ENCODE assay signal across 8 cellular contexts in genomic region chr3:47781685-47782537, GRCh38. TPM values are rescaled to one million over a fixed set of nuclear protein-coding genes. Genes with fewer than 3 reads are reported as not detected.
DNase-seq lines count a peak whose midpoint lies in the region; ATAC-seq and TF ChIP-seq lines count a peak whose summit lies in the region.

TSS of gene SMARCC1 (minus strand) at chr3:47781893. CDS start at chr3:47781797, 96 bp downstream.

- H3K4me1 Mint-ChIP-seq in activated naive CD4-positive, alpha-beta T cell treated with anti-CD3 and anti-CD28 coated beads for 36 hours (ENCODE audit: low read depth): peaks cover 21% of the 10 kb centered on the region

- H3K9me3 ChIP-seq in gastroesophageal sphincter: no peaks in the 10 kb centered on the region

- no peaks in the 10 kb centered on the region for H3K27me3 Mint-ChIP-seq in activated naive CD4-positive, alpha-beta T cell treated with anti-CD3 and anti-CD28 coated beads for 36 hours (ENCODE audit: low read depth)

- intact Hi-C loops in activated naive CD4-positive, alpha-beta T cell treated with anti-CD3 and anti-CD28 coated beads for 36 hours (cut with micrococcal nuclease): loop anchor here (1.0 to 10.0 kb wide), 8 partner anchors 21 to 805 kb away; partner anchors contain the start of genes CCDC12, DHX30, ELP6 and KIF9

- POLR2A ChIA-PET in HEK293T (lab: Yijun Ruan, JAX): interaction anchor here (0.7 to 1.4 kb wide), 3 partner anchors 21 to 252 kb away, joined by 3 read pairs; partner anchors contain the start of gene DHX30

- in situ Hi-C loops in SK-MEL-5 (cut with HindIII; ENCODE audit: low pct_unique_long_range_greater_than_20kb, low sequenced_read_pairs): no loop called here

- DNase-seq in GM03348 (ENCODE audit: low spot score): peak; percentile 98
- peak; percentile 98 for DNase-seq in HEK293T (ENCODE audit: extremely low spot score)
- peak; percentile 98 for DNase-seq in MV-4-11 (lab: John Stamatoyannopoulos, UW)
- DNase-seq in SK-MEL-5 (ENCODE audit: low read depth, low spot score): peak; percentile 97
- peak; percentile 99 for DNase-seq in activated naive CD4-positive, alpha-beta T cell treated with anti-CD3 and anti-CD28 coated beads for 36 hours
- peak; percentile 83 for DNase-seq in non-pigmented ciliary epithelial cell (ENCODE audit: low read depth)
- peak; percentile 97 for DNase-seq in superior temporal gyrus (ENCODE audit: extremely low spot score)

- H3K36me3 Mint-ChIP-seq in activated naive CD4-positive, alpha-beta T cell treated with anti-CD3 and anti-CD28 coated beads for 36 hours (ENCODE audit: low read depth): peaks cover 7% of the 10 kb centered on the region

- peak; percentile 99 for ATAC-seq in gastroesophageal sphincter

- TF ChIP-seq POLR2A in gastroesophageal sphincter (IDR thresholded peaks at IDR 0.05): peak; percentile 81 to 88

- CTCF ChIA-PET in HEK293T (lab: Yijun Ruan, JAX): no interaction called here
- CTCF ChIA-PET in activated naive CD4-positive, alpha-beta T cell treated with anti-CD3 and anti-CD28 coated beads for 36 hours (lab: Charles Lee): interaction anchor here (1.2 kb wide), 1 partner anchor 360 kb away, joined by 4 read pairs; no protein-coding TSS in a partner anchor

- peak in 3 of 4 experiments; percentile 23 to 38 (median 36) for TF ChIP-seq CTCF in gastroesophageal sphincter (IDR thresholded peaks at IDR 0.05)

- H3K36me3 ChIP-seq in gastroesophageal sphincter: no peaks in the 10 kb centered on the region

- H3K27ac Mint-ChIP-seq in activated naive CD4-positive, alpha-beta T cell treated with anti-CD3 and anti-CD28 coated beads for 36 hours: peak within 1 kb of the TSS; percentile 92

- H3K4me3 ChIP-seq in gastroesophageal sphincter: peak within 1 kb of the TSS; percentile 95 to 98

- H3K27me3 ChIP-seq in gastroesophageal sphincter: no peaks in the 10 kb centered on the region

- no peaks in the 10 kb centered on the region for H3K9me3 Mint-ChIP-seq in activated naive CD4-positive, alpha-beta T cell treated with anti-CD3 and anti-CD28 coated beads for 36 hours

- TF ChIP-seq EP300 in gastroesophageal sphincter (IDR thresholded peaks at IDR 0.05): no peak

- H3K4me3 Mint-ChIP-seq in activated naive CD4-positive, alpha-beta T cell treated with anti-CD3 and anti-CD28 coated beads for 36 hours: peak within 1 kb of the TSS; percentile 95

- H3K27ac ChIP-seq in gastroesophageal sphincter: peak within 1 kb of the TSS; percentile 81 to 99 (median 96)

- 0% methylated on average over 5 to 22 of the region's 83 CpGs for WGBS in gastroesophageal sphincter (ENCODE audit: low coverage in 1 of 2), 2 donors

- H3K4me1 ChIP-seq in gastroesophageal sphincter: peaks cover 0 to 37% (median 17%) of the 10 kb centered on the region in 3 donors

TF ChIP-seq in HEK293T, 16 proteins besides CTCF, POLR2A, EP300 and RAD21:
- TF ChIP-seq FOXM1 (IDR thresholded peaks at IDR 0.05; ENCODE audit: borderline replicate concordance): no peak
- TF ChIP-seq ARNT (IDR thresholded peaks at IDR 0.05): no peak
- TF ChIP-seq L3MBTL2 (conservative IDR thresholded peaks at IDR 0.05): peak; percentile 70; the same call in 1 of the 2 replicates
- TF ChIP-seq HDGF (IDR thresholded peaks at IDR 0.05; ENCODE audit: borderline replicate concordance): no peak
- no peak for TF ChIP-seq SP1 (IDR thresholded peaks at IDR 0.05)
- peak; percentile 63 for TF ChIP-seq ELF4 (IDR thresholded peaks at IDR 0.05)
- TF ChIP-seq FOXK2 (IDR thresholded peaks at IDR 0.05): no peak
- TF ChIP-seq CTBP1 (IDR thresholded peaks at IDR 0.05; ENCODE audit: borderline replicate concordance): no peak

RNA-seq across cellular contexts. Expression of gene SMARCC1, which starts in this region (rescaled TPM):
- total RNA-seq in SK-MEL-5 (2014; rRNA removed; shearing (Covaris generic)): 39.5 and 52.0 TPM in 2 replicates
- 24.9 and 37.8 TPM in 2 replicates for polyA plus RNA-seq in SK-MEL-5 (2015; cell fraction: cytosol; rRNA removed)
- polyA plus RNA-seq in SK-MEL-5 (2015; cell fraction: nucleus; rRNA removed): 20.3 and 23.4 TPM in 2 replicates
- 10 to 100 TPM; 82.5 to 84.5 TPM for total RNA-seq in activated naive CD4-positive, alpha-beta T cell treated with anti-CD3 and anti-CD28 coated beads for 36 hours
- 10 to 100 TPM; 38.5 to 68.2 (median 49.1) TPM for total RNA-seq in gastroesophageal sphincter

Comparison
In these comparisons a context has a peak if more than half of its experiments do, and no peak if none do; other contexts are left out.
1. Peak in every context shown above with its lines: DNase-seq, ATAC-seq, H3K4me3 ChIP-seq and H3K27ac ChIP-seq.